ENCODE assay signal across 8 cellular contexts in the genomic region with DNA sequence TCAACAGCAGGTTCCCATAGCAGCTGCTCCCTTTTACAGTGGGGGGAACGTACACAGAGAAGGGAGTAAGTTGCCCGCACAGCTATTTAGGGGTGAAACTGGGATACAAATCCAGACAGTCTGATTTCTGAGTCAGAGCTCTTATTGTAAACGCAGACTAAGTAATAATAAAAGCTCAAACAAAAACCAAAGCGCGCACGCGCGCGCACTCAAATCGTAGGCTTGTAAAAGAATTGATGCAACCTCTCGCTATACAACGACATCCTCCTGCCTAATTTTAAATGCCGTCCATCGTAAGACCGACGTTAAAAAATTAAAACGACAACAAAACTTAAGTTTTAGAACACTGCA. TPM values are rescaled to one million over a fixed set of nuclear protein-coding genes. Genes with fewer than 3 reads are reported as not detected.
DNase-seq lines count a peak whose midpoint lies in the region; ATAC-seq and TF ChIP-seq lines count a peak whose summit lies in the region.

No MANE protein-coding gene starts in this region.

- H3K4me1 ChIP-seq in muscle layer of colon (ENCODE audit: insufficient read depth, low read length) (peaks cover 15% of the 10 kb centered on the region), thymus (ENCODE audit: control insufficient read depth, insufficient read depth, low read length) (peaks cover 19% of the 10 kb centered on the region)

- peak; percentile 89 for DNase-seq in AG10803 (ENCODE audit: low read depth)
- DNase-seq in HFFc6: peak; percentile 75
- peak; percentile 34 for DNase-seq in activated CD4-positive, alpha-beta T cell treated with anti-CD3 and anti-CD28 coated beads, Interleukin-2, amount 10 ng/mL, durations not matched to agents 7 days and 5 days
- no peak for DNase-seq in endothelial cell (ENCODE audit: low spot score)

- H3K9me3 ChIP-seq in muscle layer of colon (ENCODE audit: low read length) (no peaks in the 10 kb centered on the region), thymus (ENCODE audit: control insufficient read depth) (no peaks in the 10 kb centered on the region)

- peaks cover 5% of the 10 kb centered on the region; the same call in 1 of the 2 replicates for H3K27me3 Mint-ChIP-seq in HFFc6 (ENCODE audit: insufficient read depth)
- peaks cover 47% of the 10 kb centered on the region for H3K27me3 Mint-ChIP-seq in activated CD4-positive, alpha-beta T cell treated with anti-CD3 and anti-CD28 coated beads, Interleukin-2, amount 10 ng/mL, durations not matched to agents 7 days and 5 days
- peaks cover 17% of the 10 kb centered on the region for H3K27me3 Mint-ChIP-seq in endothelial cell (ENCODE audit: unreplicated experiment)

- TF ChIP-seq CTCF in AG10803 (conservative IDR thresholded peaks at IDR 0.05; ENCODE audit: low read length) (no peak), HFFc6 (IDR thresholded peaks at IDR 0.05) (no peak), endothelial cell (IDR thresholded peaks at IDR 0.05; ENCODE audit: unreplicated experiment) (no peak)

- peak overlapping the region; percentile 86 for H3K27ac Mint-ChIP-seq in HFFc6
- peak overlapping the region; percentile 86 for H3K27ac Mint-ChIP-seq in activated CD4-positive, alpha-beta T cell treated with anti-CD3 and anti-CD28 coated beads, Interleukin-2, amount 10 ng/mL, durations not matched to agents 7 days and 5 days
- no peak overlapping the region for H3K27ac Mint-ChIP-seq in endothelial cell (ENCODE audit: unreplicated experiment)

- peaks cover 52% of the 10 kb centered on the region for H3K4me1 Mint-ChIP-seq in HFFc6 (ENCODE audit: low read depth)
- H3K4me1 Mint-ChIP-seq in activated CD4-positive, alpha-beta T cell treated with anti-CD3 and anti-CD28 coated beads, Interleukin-2, amount 10 ng/mL, durations not matched to agents 7 days and 5 days: peaks cover 43% of the 10 kb centered on the region
- H3K4me1 Mint-ChIP-seq in endothelial cell (ENCODE audit: unreplicated experiment): peaks cover 32% of the 10 kb centered on the region

- peaks cover 5% of the 10 kb centered on the region; the same call in 1 of the 2 replicates for H3K36me3 Mint-ChIP-seq in HFFc6 (ENCODE audit: low read depth)
- peaks cover 2% of the 10 kb centered on the region for H3K36me3 Mint-ChIP-seq in activated CD4-positive, alpha-beta T cell treated with anti-CD3 and anti-CD28 coated beads, Interleukin-2, amount 10 ng/mL, durations not matched to agents 7 days and 5 days (ENCODE audit: low read depth)
- H3K36me3 Mint-ChIP-seq in endothelial cell (ENCODE audit: low read depth, unreplicated experiment): no peaks in the 10 kb centered on the region

- no peak for ATAC-seq in GM21381 (IDR thresholded peaks at IDR 0.05; ENCODE audit: unreplicated experiment)
- ATAC-seq in activated CD4-positive, CD25-positive, alpha-beta regulatory T cell treated with anti-CD3 and anti-CD28 coated beads, Interleukin-2, amount 50 U/mL, for 24 hours: no peak

- peaks cover 13% of the 10 kb centered on the region for H3K36me3 ChIP-seq in muscle layer of colon (ENCODE audit: insufficient read depth, low read length)
- no peaks in the 10 kb centered on the region for H3K36me3 ChIP-seq in thymus (ENCODE audit: control insufficient read depth, insufficient read depth)

- H3K9ac ChIP-seq in muscle layer of colon (ENCODE audit: low read length): no peak overlapping the region

- POLR2A ChIA-PET in activated CD4-positive, alpha-beta T cell treated with anti-CD3 and anti-CD28 coated beads, Interleukin-2, amount 10 ng/mL, durations not matched to agents 7 days and 5 days (lab: Charles Lee): no interaction called here

- H3K9me3 Mint-ChIP-seq in HFFc6: no peaks in the 10 kb centered on the region
- H3K9me3 Mint-ChIP-seq in activated CD4-positive, alpha-beta T cell treated with anti-CD3 and anti-CD28 coated beads, Interleukin-2, amount 10 ng/mL, durations not matched to agents 7 days and 5 days: no peaks in the 10 kb centered on the region
- H3K9me3 Mint-ChIP-seq in endothelial cell (ENCODE audit: unreplicated experiment): no peaks in the 10 kb centered on the region

- WGBS in thymus: 21% methylated on average over 17 of the region's 17 CpGs

- H3K27me3 ChIP-seq in muscle layer of colon (ENCODE audit: control insufficient read depth in 1 of 2, insufficient read depth in 2 of 2, low read length in 2 of 2) (no peaks in the 10 kb centered on the region), thymus (ENCODE audit: control insufficient read depth, insufficient read depth) (peaks cover 6% of the 10 kb centered on the region)

- H3K27ac ChIP-seq in muscle layer of colon (ENCODE audit: low read depth, low read length) (peak overlapping the region; percentile 78), thymus (ENCODE audit: low read depth) (peak overlapping the region; percentile 82)

- peak overlapping the region; percentile 70 for H3K4me3 ChIP-seq in AG10803 (ENCODE audit: low read length)
- H3K4me3 ChIP-seq in muscle layer of colon (ENCODE audit: low read depth in 1 of 2, low read length in 2 of 2): peak overlapping the region; percentile 67 to 70
- H3K4me3 ChIP-seq in thymus (ENCODE audit: low read length): peak overlapping the region; percentile 76

- H3K4me3 Mint-ChIP-seq in HFFc6 (peak overlapping the region; percentile 95), endothelial cell (ENCODE audit: unreplicated experiment) (peak overlapping the region; percentile 92)
- H3K4me3 Mint-ChIP-seq in activated CD4-positive, alpha-beta T cell treated with anti-CD3 and anti-CD28 coated beads, Interleukin-2, amount 10 ng/mL, durations not matched to agents 7 days and 5 days: peak overlapping the region; percentile 88

- CTCF ChIA-PET in activated CD4-positive, alpha-beta T cell treated with anti-CD3 and anti-CD28 coated beads, Interleukin-2, amount 10 ng/mL, durations not matched to agents 7 days and 5 days (lab: Charles Lee): interaction anchor here (1.0 to 2.4 kb wide), 2 partner anchors 10 to 13 kb away, joined by 3 to 8 read pairs; no protein-coding TSS in a partner anchor

RNA-seq across cellular contexts. Expression of gene DACT1, which starts 0.7 kb away (rescaled TPM):
- 1 to 10 TPM; 3.9 to 4.9 (median 4.5) TPM for total RNA-seq in HFFc6 (2021; fragmentation: NEBNext Ultra II Directional; extraction: Animal tissue kit (Norgen Biotek cat#: 25700))
- 1 to 10 TPM; 1.2 TPM for total RNA-seq in activated CD4-positive, alpha-beta T cell treated with anti-CD3 and anti-CD28 coated beads, Interleukin-2, amount 10 ng/mL, durations not matched to agents 7 days and 5 days
- total RNA-seq in endothelial cell (ENCODE audit: unreplicated experiment): 2.0 TPM
- polyA plus RNA-seq in thymus: 4.0 TPM
